In genomic region chr6:5481024-5481423, GRCh38 we compare ENCODE assay signal across 13 cellular contexts.
A peak's percentile ranks its signal among the peaks of the same experiment; 100 is the strongest.
DNase-seq lines count a peak whose midpoint lies in the region; ATAC-seq, FAIRE-seq and TF ChIP-seq lines count a peak whose summit lies in the region.
"Had no signal": no experiment of that assay in that cellular context is flagged by ENCODE, and none has a peak within 500 bp of the region (broad histone marks: within the 10 kb centered on the region; RNA-seq: fewer than 3 reads in every experiment).

No MANE protein-coding gene starts in this region.

- H3K9me3 Mint-ChIP-seq in astrocyte (ENCODE audit: unreplicated experiment), result no peaks in the 10 kb centered on the region
- no peaks in the 10 kb centered on the region for H3K9me3 Mint-ChIP-seq in activated T-cell treated with anti-CD3 and anti-CD28 coated beads, Interleukin-2, amount 50 U/mL, for 24 hours
- H3K9me3 Mint-ChIP-seq in activated CD4-positive, alpha-beta T cell treated with anti-CD3 and anti-CD28 coated beads, Interleukin-2, amount 10 ng/mL, durations not matched to agents 24 days and 14 days, result no peaks in the 10 kb centered on the region

- no peaks in the 10 kb centered on the region for H3K4me1 Mint-ChIP-seq in astrocyte (ENCODE audit: low read depth, unreplicated experiment)
- H3K4me1 Mint-ChIP-seq in activated T-cell treated with anti-CD3 and anti-CD28 coated beads, Interleukin-2, amount 50 U/mL, for 24 hours (ENCODE audit: low read depth), result peaks cover 3% of the 10 kb centered on the region
- no peaks in the 10 kb centered on the region for H3K4me1 Mint-ChIP-seq in activated CD4-positive, alpha-beta T cell treated with anti-CD3 and anti-CD28 coated beads, Interleukin-2, amount 10 ng/mL, durations not matched to agents 24 days and 14 days

- no peaks in the 10 kb centered on the region for H4K20me1 ChIP-seq in astrocyte (ENCODE audit: insufficient read depth, low read length)

- no peak for TF ChIP-seq CTCF in astrocyte (IDR thresholded peaks at IDR 0.05; ENCODE audit: insufficient read depth, low read depth, low read length)
- no peak for TF ChIP-seq CTCF in right lobe of liver (IDR thresholded peaks at IDR 0.05)

- H3K27ac ChIP-seq in astrocyte (ENCODE audit: low read depth, low read length) (no peak overlapping the region), right lobe of liver (no peak overlapping the region)
- H3K27ac ChIP-seq: brain microvascular endothelial cell, gastroesophageal sphincter, upper lobe of left lung had no signal

- 88% methylated on average over 6 of the region's 8 CpGs for WGBS in right lobe of liver (ENCODE audit: insufficient coverage, low coverage, low lambda C conversion rate, missing lambda C conversion rate)

- H3K36me3 ChIP-seq in astrocyte (ENCODE audit: insufficient read depth, low read length) (no peaks in the 10 kb centered on the region), right lobe of liver (no peaks in the 10 kb centered on the region)
- H3K36me3 ChIP-seq: brain microvascular endothelial cell, gastroesophageal sphincter, upper lobe of left lung had no signal

- no peak overlapping the region for H3K9ac ChIP-seq in astrocyte (ENCODE audit: low read length)

- H3K4me1 ChIP-seq in astrocyte (ENCODE audit: insufficient read depth, low read length) (no peaks in the 10 kb centered on the region), right lobe of liver (no peaks in the 10 kb centered on the region)
- H3K4me1 ChIP-seq: gastroesophageal sphincter, upper lobe of left lung had no signal

- no peaks in the 10 kb centered on the region for H3K27me3 Mint-ChIP-seq in astrocyte (ENCODE audit: low read depth, unreplicated experiment)
- H3K27me3 Mint-ChIP-seq in activated T-cell treated with anti-CD3 and anti-CD28 coated beads, Interleukin-2, amount 50 U/mL, for 24 hours, result no peaks in the 10 kb centered on the region
- H3K27me3 Mint-ChIP-seq in activated CD4-positive, alpha-beta T cell treated with anti-CD3 and anti-CD28 coated beads, Interleukin-2, amount 10 ng/mL, durations not matched to agents 24 days and 14 days, result no peaks in the 10 kb centered on the region
- H3K27me3 Mint-ChIP-seq: B cell had no signal

- no peak for TF ChIP-seq POLR2A in right lobe of liver (IDR thresholded peaks at IDR 0.05)

- FAIRE-seq in astrocyte (lab: Jason Lieb, UNC), result no peak

- no peak overlapping the region for H3K27ac Mint-ChIP-seq in astrocyte (ENCODE audit: unreplicated experiment)
- H3K27ac Mint-ChIP-seq in activated T-cell treated with anti-CD3 and anti-CD28 coated beads, Interleukin-2, amount 50 U/mL, for 24 hours, result no peak overlapping the region
- H3K27ac Mint-ChIP-seq in activated CD4-positive, alpha-beta T cell treated with anti-CD3 and anti-CD28 coated beads, Interleukin-2, amount 10 ng/mL, durations not matched to agents 24 days and 14 days, result no peak overlapping the region
- H3K27ac Mint-ChIP-seq: B cell had no signal

- DNase-seq in DMS79 treated with DMSO at 0.1 percent for 48 hours (lab: John Stamatoyannopoulos, UW) (peak; percentile 61), NCI-H2081 treated with DMSO at 0.1 percent for 48 hours (lab: John Stamatoyannopoulos, UW) (peak; percentile 35), astrocyte (ENCODE audit: low read depth) (no peak), midbrain (lab: John Stamatoyannopoulos, UW) (peak; percentile 34), AML-193 (lab: John Stamatoyannopoulos, UW) (no peak), right lobe of liver (no peak)
- no peak for DNase-seq in activated T-cell treated with anti-CD3 and anti-CD28 coated beads, Interleukin-2, amount 50 U/mL, for 24 hours
- DNase-seq in activated CD4-positive, alpha-beta T cell treated with anti-CD3 and anti-CD28 coated beads, Interleukin-2, amount 10 ng/mL, durations not matched to agents 24 days and 14 days, result no peak
- DNase-seq: activated CD4-positive, alpha-beta T cell treated with anti-CD3 and anti-CD28 coated beads, Interleukin-2, amount 50 U/mL, for 48 hours; brain microvascular endothelial cell; upper lobe of left lung had no signal

- H3K9me3 ChIP-seq in astrocyte (ENCODE audit: insufficient read depth, low read depth, low read length) (no peaks in the 10 kb centered on the region), right lobe of liver (no peaks in the 10 kb centered on the region)
- H3K9me3 ChIP-seq: gastroesophageal sphincter, upper lobe of left lung had no signal

- H3K4me2 ChIP-seq in astrocyte (ENCODE audit: low read length), result peak overlapping the region; percentile 50

- H3K36me3 Mint-ChIP-seq in astrocyte (ENCODE audit: low read depth, unreplicated experiment), result no peaks in the 10 kb centered on the region
- H3K36me3 Mint-ChIP-seq in activated T-cell treated with anti-CD3 and anti-CD28 coated beads, Interleukin-2, amount 50 U/mL, for 24 hours (ENCODE audit: low read depth), result peaks cover 8% of the 10 kb centered on the region
- H3K36me3 Mint-ChIP-seq in activated CD4-positive, alpha-beta T cell treated with anti-CD3 and anti-CD28 coated beads, Interleukin-2, amount 10 ng/mL, durations not matched to agents 24 days and 14 days (ENCODE audit: low read depth), result no peaks in the 10 kb centered on the region

- intact Hi-C loops in activated CD4-positive, alpha-beta T cell treated with anti-CD3 and anti-CD28 coated beads, Interleukin-2, amount 10 ng/mL, durations not matched to agents 24 days and 14 days (cut with micrococcal nuclease), result no loop called here
- intact Hi-C loops in right lobe of liver (cut with DNase I), result no loop called here

- no peak overlapping the region for H3K4me3 Mint-ChIP-seq in astrocyte (ENCODE audit: unreplicated experiment)
- H3K4me3 Mint-ChIP-seq in activated T-cell treated with anti-CD3 and anti-CD28 coated beads, Interleukin-2, amount 50 U/mL, for 24 hours, result no peak overlapping the region
- H3K4me3 Mint-ChIP-seq in activated CD4-positive, alpha-beta T cell treated with anti-CD3 and anti-CD28 coated beads, Interleukin-2, amount 10 ng/mL, durations not matched to agents 24 days and 14 days, result no peak overlapping the region
- H3K4me3 Mint-ChIP-seq: B cell had no signal

- H3K27me3 ChIP-seq in astrocyte (ENCODE audit: insufficient read depth, low read length) (no peaks in the 10 kb centered on the region), right lobe of liver (no peaks in the 10 kb centered on the region)
- H3K27me3 ChIP-seq: brain microvascular endothelial cell, gastroesophageal sphincter, upper lobe of left lung had no signal

- no peak for ATAC-seq in right lobe of liver
- ATAC-seq: gastroesophageal sphincter had no signal

- no peak overlapping the region for H3K4me3 ChIP-seq in astrocyte (ENCODE audit: insufficient read depth, low read depth, low read length)
- H3K4me3 ChIP-seq in right lobe of liver, result no peak overlapping the region
- H3K4me3 ChIP-seq: gastroesophageal sphincter, upper lobe of left lung had no signal

- no peak overlapping the region for H2AFZ ChIP-seq in astrocyte (ENCODE audit: low read depth, low read length)

- no peaks in the 10 kb centered on the region for H3K79me2 ChIP-seq in astrocyte (ENCODE audit: insufficient read depth, low read length)

Comparison
In these comparisons a context has a peak if more than half of its experiments do, and no peak if none do; other contexts are left out.
1. DNase-seq: peak in DMS79 treated with DMSO at 0.1 percent for 48 hours (single experiment), NCI-H2081 treated with DMSO at 0.1 percent for 48 hours (single experiment) and midbrain (single experiment); none in astrocyte (single experiment), activated T-cell treated with anti-CD3 and anti-CD28 coated beads, Interleukin-2, amount 50 U/mL, for 24 hours (single experiment), activated CD4-positive, alpha-beta T cell treated with anti-CD3 and anti-CD28 coated beads, Interleukin-2, amount 10 ng/mL, durations not matched to agents 24 days and 14 days (single experiment), AML-193 (0 of 2) and right lobe of liver (0 of 3).